In the genomic region with DNA sequence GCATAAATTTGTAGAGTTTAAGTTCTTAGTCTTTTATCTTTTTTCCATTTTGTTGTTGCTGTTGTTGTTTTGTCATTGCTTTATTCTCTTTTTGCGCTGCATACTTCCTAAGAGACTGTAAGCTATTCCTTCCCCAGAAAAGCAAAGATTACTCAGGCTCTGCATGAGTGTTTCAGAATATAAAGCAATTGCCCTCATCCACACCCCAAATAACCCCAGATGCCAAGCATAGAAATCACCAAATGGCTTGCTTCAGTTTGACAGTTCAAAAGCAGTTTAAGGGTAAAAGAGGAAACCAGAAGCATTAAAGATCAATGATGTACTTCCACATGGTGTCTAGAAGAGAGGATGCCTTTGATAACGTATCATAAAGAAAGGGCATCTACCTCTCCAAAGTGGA, we compare ENCODE assay signal across 18 cellular contexts. TPM values are rescaled to one million over a fixed set of nuclear protein-coding genes. Genes with fewer than 3 reads are reported as not detected.
DNase-seq lines count a peak whose midpoint lies in the region; ATAC-seq and TF ChIP-seq lines count a peak whose summit lies in the region.
"Had no signal": no experiment of that assay in that cellular context is flagged by ENCODE, and none has a peak within 500 bp of the region (broad histone marks: within the 10 kb centered on the region; RNA-seq: fewer than 3 reads in every experiment).

No MANE protein-coding gene starts in this region.

- CTCF ChIA-PET in activated naive CD4-positive, alpha-beta T cell treated with anti-CD3 and anti-CD28 coated beads, Interleukin-2, amount 10 ng/mL, durations not matched to agents 7 days and 5 days (lab: Charles Lee), result interaction anchor here (1.7 to 2.9 kb wide), 2 partner anchors 52 to 54 kb away, joined by 6 to 8 read pairs; no protein-coding TSS in a partner anchor

- no peaks in the 10 kb centered on the region for H3K9me3 ChIP-seq in upper lobe of right lung

- no peaks in the 10 kb centered on the region for H3K4me1 ChIP-seq in upper lobe of right lung
- H3K4me1 ChIP-seq: neural progenitor cell had no signal

- TF ChIP-seq CTCF in fibroblast of the aortic adventitia (IDR thresholded peaks at IDR 0.05; ENCODE audit: insufficient read depth, low read length) (no peak), CD14-positive monocyte (IDR thresholded peaks at IDR 0.05) (no peak), upper lobe of right lung (IDR thresholded peaks at IDR 0.05) (no peak)

- no peak for ATAC-seq in upper lobe of right lung
- ATAC-seq: activated CD4-positive, CD25-positive, alpha-beta regulatory T cell treated with anti-CD3 and anti-CD28 coated beads, Interleukin-2, amount 50 U/mL, for 24 hours had no signal

- H3K27ac ChIP-seq in upper lobe of right lung, result no peak overlapping the region
- H3K27ac ChIP-seq: neural progenitor cell had no signal

- no peak overlapping the region for H3K4me3 Mint-ChIP-seq in activated naive CD4-positive, alpha-beta T cell treated with anti-CD3 and anti-CD28 coated beads, Interleukin-2, amount 10 ng/mL, durations not matched to agents 7 days and 5 days
- no peak overlapping the region for H3K4me3 Mint-ChIP-seq in CD14-positive monocyte
- H3K4me3 Mint-ChIP-seq: neural progenitor cell had no signal

- no peaks in the 10 kb centered on the region for H3K27me3 ChIP-seq in upper lobe of right lung
- H3K27me3 ChIP-seq: neural progenitor cell had no signal

- no peak for DNase-seq in activated naive CD4-positive, alpha-beta T cell treated with anti-CD3 and anti-CD28 coated beads, Interleukin-2, amount 10 ng/mL, durations not matched to agents 7 days and 5 days
- DNase-seq in activated naive CD4-positive, alpha-beta T cell (lab: John Stamatoyannopoulos, UW), result no peak
- DNase-seq in MV-4-11 (lab: John Stamatoyannopoulos, UW), result peak; percentile 54
- DNase-seq in fibroblast of the aortic adventitia (ENCODE audit: low read depth), result peak; percentile 36
- peak; percentile 26 for DNase-seq in stromal cell of bone marrow (ENCODE audit: low read depth)
- DNase-seq in CD14-positive monocyte (ENCODE audit: low spot score), result no peak
- no peak for DNase-seq in upper lobe of right lung
- DNase-seq: foreskin melanocyte; hypothalamus; NCI-H524 treated with DMSO at 0.1 percent for 48 hours; stimulated activated CD4-positive, alpha-beta T cell treated with anti-CD3 and anti-CD28 coated beads, Interleukin-1b, Interleukin-23, amount 100 ng/mL, for 48 hours had no signal

- no peaks in the 10 kb centered on the region for H3K36me3 ChIP-seq in upper lobe of right lung
- H3K36me3 ChIP-seq: neural progenitor cell had no signal

- no peak overlapping the region for H3K4me3 ChIP-seq in fibroblast of the aortic adventitia (ENCODE audit: low read depth, low read length)
- H3K4me3 ChIP-seq in upper lobe of right lung, result no peak overlapping the region
- H3K4me3 ChIP-seq: neural progenitor cell had no signal

- H3K36me3 Mint-ChIP-seq in activated naive CD4-positive, alpha-beta T cell treated with anti-CD3 and anti-CD28 coated beads, Interleukin-2, amount 10 ng/mL, durations not matched to agents 7 days and 5 days, result peaks cover 7% of the 10 kb centered on the region
- no peaks in the 10 kb centered on the region for H3K36me3 Mint-ChIP-seq in CD14-positive monocyte
- H3K36me3 Mint-ChIP-seq: neural progenitor cell had no signal

- peak overlapping the region; percentile 40 for H3K27ac Mint-ChIP-seq in activated naive CD4-positive, alpha-beta T cell treated with anti-CD3 and anti-CD28 coated beads, Interleukin-2, amount 10 ng/mL, durations not matched to agents 7 days and 5 days
- H3K27ac Mint-ChIP-seq in CD14-positive monocyte, result no peak overlapping the region
- H3K27ac Mint-ChIP-seq: neural progenitor cell, progenitor cell of endocrine pancreas had no signal

- intact Hi-C loops in CD14-positive monocyte (cut with micrococcal nuclease) (no loop called here), upper lobe of right lung (cut with DNase I) (no loop called here)

- peaks cover 8% of the 10 kb centered on the region for H3K9me3 Mint-ChIP-seq in activated naive CD4-positive, alpha-beta T cell treated with anti-CD3 and anti-CD28 coated beads, Interleukin-2, amount 10 ng/mL, durations not matched to agents 7 days and 5 days
- peaks cover 0 to 7% (median 4%) of the 10 kb centered on the region in 7 donors for H3K9me3 Mint-ChIP-seq in CD14-positive monocyte

- H3K27me3 Mint-ChIP-seq in activated naive CD4-positive, alpha-beta T cell treated with anti-CD3 and anti-CD28 coated beads, Interleukin-2, amount 10 ng/mL, durations not matched to agents 7 days and 5 days, result no peaks in the 10 kb centered on the region
- peaks cover 3 to 5% (median 3%) of the 10 kb centered on the region in 3 donors for H3K27me3 Mint-ChIP-seq in CD14-positive monocyte (ENCODE audit: low read depth in 3 of 3)
- H3K27me3 Mint-ChIP-seq: progenitor cell of endocrine pancreas had no signal

- peaks cover 61% of the 10 kb centered on the region for H3K4me1 Mint-ChIP-seq in activated naive CD4-positive, alpha-beta T cell treated with anti-CD3 and anti-CD28 coated beads, Interleukin-2, amount 10 ng/mL, durations not matched to agents 7 days and 5 days
- no peaks in the 10 kb centered on the region for H3K4me1 Mint-ChIP-seq in CD14-positive monocyte
- H3K4me1 Mint-ChIP-seq: neural progenitor cell had no signal

RNA-seq across cellular contexts. Expression of a gene that starts 40.3 kb away (rescaled TPM):
- not detected in 2 replicates for total RNA-seq in fibroblast of the aortic adventitia (ENCODE audit: low replicate concordance)
- polyA plus RNA-seq in CD14-positive monocyte, result not detected
- total RNA-seq in upper lobe of right lung, result not detected
- total RNA-seq: liver, mucosa of gallbladder, progenitor cell of endocrine pancreas, skeletal muscle tissue, urinary bladder had no signal
- polyA plus RNA-seq: liver, urinary bladder had no signal

Comparison
In these comparisons a context has a peak if more than half of its experiments do, and no peak if none do; other contexts are left out.
1. DNase-seq: peak in MV-4-11 (single experiment), fibroblast of the aortic adventitia (single experiment) and stromal cell of bone marrow (single experiment); none in activated naive CD4-positive, alpha-beta T cell treated with anti-CD3 and anti-CD28 coated beads, Interleukin-2, amount 10 ng/mL, durations not matched to agents 7 days and 5 days (single experiment), activated naive CD4-positive, alpha-beta T cell (0 of 4), CD14-positive monocyte (single experiment) and upper lobe of right lung (single experiment).